ENCODE assay signal across 10 cellular contexts in genomic region chr11:117300301-117300700, GRCh38. TPM values are rescaled to one million over a fixed set of nuclear protein-coding genes. Genes with fewer than 3 reads are reported as not detected.
DNase-seq lines count a peak whose midpoint lies in the region; ATAC-seq, FAIRE-seq and TF ChIP-seq lines count a peak whose summit lies in the region.
"Had no signal": no experiment of that assay in that cellular context is flagged by ENCODE, and none has a peak within 500 bp of the region (broad histone marks: within the 10 kb centered on the region; RNA-seq: fewer than 3 reads in every experiment).

No MANE protein-coding gene starts in this region.

- H3K9me3 ChIP-seq in A549, result no peaks in the 10 kb centered on the region
- H3K9me3 ChIP-seq in gastroesophageal sphincter, result no peaks in the 10 kb centered on the region
- no peaks in the 10 kb centered on the region for H3K9me3 ChIP-seq in CD4-positive, alpha-beta memory T cell (ENCODE audit: control insufficient read depth in 1 of 2, low read length in 2 of 2)

- DNase-seq in A549 (ENCODE audit: low read depth in 1 of 2, low spot score in 1 of 2) (no peak), SK-N-DZ (ENCODE audit: low spot score) (peak; percentile 20), myocyte (ENCODE audit: low read depth) (peak; percentile 19), middle frontal gyrus (ENCODE audit: extremely low spot score, low spot score) (no peak)
- no peak for DNase-seq in CD4-positive, alpha-beta memory T cell
- DNase-seq: ACHN; activated naive CD4-positive, alpha-beta T cell treated with Interleukin-2 at 50 U/mL for 16 hours had no signal

- no peak overlapping the region for H3K4me2 ChIP-seq in A549

- no peak overlapping the region for H3K4me3 ChIP-seq in A549
- H3K4me3 ChIP-seq in gastroesophageal sphincter, result peak overlapping the region in 1 of 2 donors; percentile 12
- no peak overlapping the region for H3K4me3 ChIP-seq in CD4-positive, alpha-beta memory T cell (ENCODE audit: low read length in 2 of 2)

- intact Hi-C loops in CD4-positive, alpha-beta memory T cell (cut with micrococcal nuclease), result no loop called here

- H3K27me3 ChIP-seq in gastroesophageal sphincter, result no peaks in the 10 kb centered on the region
- H3K27me3 ChIP-seq in CD4-positive, alpha-beta memory T cell (ENCODE audit: insufficient read depth, low read length), result no peaks in the 10 kb centered on the region

- no peak for TF ChIP-seq CTCF in A549 (IDR thresholded peaks at IDR 0.05)
- TF ChIP-seq CTCF in gastroesophageal sphincter (IDR thresholded peaks at IDR 0.05), result no peak

- no peaks in the 10 kb centered on the region for H3K9me3 Mint-ChIP-seq in CD4-positive, alpha-beta memory T cell

- H3K27ac ChIP-seq in A549 (no peak overlapping the region), gastroesophageal sphincter (peak overlapping the region in 1 of 4 donors; percentile 38)
- no peak overlapping the region for H3K27ac ChIP-seq in CD4-positive, alpha-beta memory T cell (ENCODE audit: low read depth, low read length)

- peaks cover 4 to 7% (median 6%) of the 10 kb centered on the region in 4 donors for H3K4me1 Mint-ChIP-seq in CD4-positive, alpha-beta memory T cell

- POLR2A ChIA-PET in A549 (lab: Yijun Ruan, JAX), result no interaction called here
- POLR2A ChIA-PET in CD4-positive, alpha-beta memory T cell (lab: Charles Lee; ENCODE audit: partially characterized antibody), result no interaction called here

- TF ChIP-seq POLR2A in A549 (IDR thresholded peaks at IDR 0.05; ENCODE audit: low read length), result no peak
- no peak for TF ChIP-seq POLR2A in gastroesophageal sphincter (IDR thresholded peaks at IDR 0.05)

- H3K27ac Mint-ChIP-seq in CD4-positive, alpha-beta memory T cell, result peak overlapping the region in 1 of 7 donors; percentile 33

- WGBS in A549 (ENCODE audit: missing lambda C conversion rate), result 83% methylated on average over 11 of the region's 18 CpGs
- 15 to 28% methylated on average over 7 of the region's 18 CpGs for whole genome bisulfite sequencing in gastroesophageal sphincter (ENCODE audit: low coverage in 1 of 2), 2 donors

- H3K27me3 Mint-ChIP-seq in CD4-positive, alpha-beta memory T cell, result no peaks in the 10 kb centered on the region

- TF ChIP-seq RAD21 in A549 (conservative IDR thresholded peaks at IDR 0.05 in 1 of 2, IDR thresholded peaks at IDR 0.05 in 1 of 2), result no peak

- no peak overlapping the region for H3K4me3 Mint-ChIP-seq in CD4-positive, alpha-beta memory T cell

- no peak for TF ChIP-seq EP300 in A549 (IDR thresholded peaks at IDR 0.05)
- TF ChIP-seq EP300 in gastroesophageal sphincter (IDR thresholded peaks at IDR 0.05), result no peak

- no peaks in the 10 kb centered on the region for H3K36me3 Mint-ChIP-seq in CD4-positive, alpha-beta memory T cell

- CTCF ChIA-PET in A549 (lab: Yijun Ruan, JAX), result no interaction called here
- CTCF ChIA-PET in CD4-positive, alpha-beta memory T cell (lab: Charles Lee; ENCODE audit: partially characterized antibody), result no interaction called here

- ATAC-seq in A549 (peak; percentile 14 to 31; a peak in 2 of 6 replicates), gastroesophageal sphincter (peak; percentile 82), GM19351 (IDR thresholded peaks at IDR 0.05; ENCODE audit: unreplicated experiment) (no peak), GM21786 (IDR thresholded peaks at IDR 0.05; ENCODE audit: unreplicated experiment) (no peak)

- H3K36me3 ChIP-seq in gastroesophageal sphincter, result peaks cover 0 to 17% of the 10 kb centered on the region in 2 donors
- no peaks in the 10 kb centered on the region for H3K36me3 ChIP-seq in CD4-positive, alpha-beta memory T cell (ENCODE audit: insufficient read depth, low read length)

- FAIRE-seq in A549 (lab: Jason Lieb, UNC), result no peak

- peaks cover 6% of the 10 kb centered on the region; the same call in 1 of the 3 replicates for H3K4me1 ChIP-seq in A549
- H3K4me1 ChIP-seq in gastroesophageal sphincter, result peaks cover 0 to 29% (median 9%) of the 10 kb centered on the region in 3 donors
- H3K4me1 ChIP-seq in CD4-positive, alpha-beta memory T cell (ENCODE audit: insufficient read depth, low read length), result no peaks in the 10 kb centered on the region

TF ChIP-seq in A549, 52 proteins besides CTCF, POLR2A, EP300 and RAD21:
- TF ChIP-seq ZC3H11A (IDR thresholded peaks at IDR 0.05), result no peak
- no peak for TF ChIP-seq RARB (CRISPR knock-in tag; IDR thresholded peaks at IDR 0.05)
- TF ChIP-seq E2F6 (IDR thresholded peaks at IDR 0.05; ENCODE audit: borderline replicate concordance, low read depth), result no peak
- no peak for TF ChIP-seq FOSB (CRISPR knock-in tag; IDR thresholded peaks at IDR 0.05)

RNA-seq across cellular contexts. Expression of gene BACE1-AS, which starts 9.2 kb away (rescaled TPM):
- polyA plus RNA-seq in A549 (2011; rRNA removed) (4.4 and 5.4 TPM in 2 replicates), A549 (2017; fragmentation: RNase III; extraction: RNeasy Plus Mini Kit Qiagen cat#74134 plus additional on column Dnase treatment) (1.7 to 2.0 TPM (median 1.8 TPM) in 3 replicates)
- 1.1 and 1.6 TPM in 2 replicates for polyA plus RNA-seq in A549 (2012; cell fraction: cytosol; rRNA removed)
- 2.4 and 3.3 TPM in 2 replicates for polyA plus RNA-seq in A549 (2012; cell fraction: nucleus; rRNA removed)
- 9.6 and 10.6 TPM in 2 replicates for polyA minus RNA-seq in A549 (2011; rRNA and poly(A)+ RNA removed)
- polyA plus RNA-seq in SK-N-DZ (2014; cell fraction: cytosol; rRNA removed), result 2.8 and 2.9 TPM in 2 replicates
- 3.6 and 4.2 TPM in 2 replicates for polyA plus RNA-seq in SK-N-DZ (2014; cell fraction: nucleus; rRNA removed)
- total RNA-seq in gastroesophageal sphincter (10 to 100 TPM in 2 of 4 donors, 1 to 10 TPM in 2; 4.8 to 13.1 (median 10.1) TPM), myocyte (4.8 and 6.0 TPM in 2 replicates)
- polyA plus RNA-seq in myocyte (2012), result 6.4 TPM
- 10 to 100 TPM; 15.3 to 15.7 TPM for total RNA-seq in CD4-positive, alpha-beta memory T cell
- 1 to 10 TPM in 1 of 2 donors, not detected in 1; 3.8 TPM for polyA plus RNA-seq in CD4-positive, alpha-beta memory T cell

RNA-seq across cellular contexts. Expression of gene BACE1, which starts 15.8 kb away (rescaled TPM):
- polyA plus RNA-seq in A549 (2011; rRNA removed) (6.1 and 8.7 TPM in 2 replicates), A549 (2017; fragmentation: RNase III; extraction: RNeasy Plus Mini Kit Qiagen cat#74134 plus additional on column Dnase treatment) (6.3 to 7.8 TPM (median 7.8 TPM) in 3 replicates)
- 6.5 and 8.3 TPM in 2 replicates for polyA plus RNA-seq in A549 (2012; cell fraction: cytosol; rRNA removed)
- 10.5 and 11.6 TPM in 2 replicates for polyA plus RNA-seq in A549 (2012; cell fraction: nucleus; rRNA removed)
- 18.3 and 22.6 TPM in 2 replicates for polyA minus RNA-seq in A549 (2011; rRNA and poly(A)+ RNA removed)
- 3.0 and 5.0 TPM in 2 replicates for polyA plus RNA-seq in SK-N-DZ (2014; cell fraction: cytosol; rRNA removed)
- 4.9 and 9.7 TPM in 2 replicates for polyA plus RNA-seq in SK-N-DZ (2014; cell fraction: nucleus; rRNA removed)
- total RNA-seq in gastroesophageal sphincter (10 to 100 TPM; 19.2 to 45.4 (median 22.2) TPM), myocyte (22.0 and 23.5 TPM in 2 replicates)
- 52.8 TPM for polyA plus RNA-seq in myocyte (2012)
- 1 to 10 TPM; 2.7 to 2.9 TPM for total RNA-seq in CD4-positive, alpha-beta memory T cell
- polyA plus RNA-seq in CD4-positive, alpha-beta memory T cell, result 1 to 10 TPM in 1 of 2 donors, under 1 TPM in 1; 0.65 to 1.6 TPM

RNA-seq across cellular contexts. Expression of gene CEP164, which starts 27.4 kb away (rescaled TPM):
- polyA plus RNA-seq in A549 (2011; rRNA removed) (13.3 and 19.6 TPM in 2 replicates), A549 (2017; fragmentation: RNase III; extraction: RNeasy Plus Mini Kit Qiagen cat#74134 plus additional on column Dnase treatment) (16.4 to 17.4 TPM (median 16.6 TPM) in 3 replicates)
- polyA plus RNA-seq in A549 (2012; cell fraction: cytosol; rRNA removed), result 12.2 and 13.5 TPM in 2 replicates
- 55.9 and 56.8 TPM in 2 replicates for polyA plus RNA-seq in A549 (2012; cell fraction: nucleus; rRNA removed)
- polyA minus RNA-seq in A549 (2011; rRNA and poly(A)+ RNA removed), result 14.8 and 22.1 TPM in 2 replicates
- polyA plus RNA-seq in SK-N-DZ (2014; cell fraction: cytosol; rRNA removed), result 11.0 and 11.8 TPM in 2 replicates
- 35.4 and 50.2 TPM in 2 replicates for polyA plus RNA-seq in SK-N-DZ (2014; cell fraction: nucleus; rRNA removed)
- total RNA-seq in gastroesophageal sphincter (10 to 100 TPM; 22.3 to 26.3 (median 25.0) TPM), myocyte (20.8 and 30.9 TPM in 2 replicates)
- polyA plus RNA-seq in myocyte (2012), result 21.5 TPM
- 10 to 100 TPM; 40.8 to 42.5 TPM for total RNA-seq in CD4-positive, alpha-beta memory T cell
- polyA plus RNA-seq in CD4-positive, alpha-beta memory T cell, result 10 to 100 TPM; 12.7 to 25.6 TPM

Comparison
In these comparisons a context has a peak if more than half of its experiments do, and no peak if none do; other contexts are left out.
1. ATAC-seq: peak in A549 (2 of 2) and gastroesophageal sphincter (single experiment); none in GM19351 (single experiment) and GM21786 (single experiment).
2. DNase-seq: peak in SK-N-DZ (single experiment) and myocyte (single experiment); none in A549 (0 of 2), middle frontal gyrus (single experiment) and CD4-positive, alpha-beta memory T cell (0 of 5).